ENCODE assay signal across 8 cellular contexts in the genomic region with DNA sequence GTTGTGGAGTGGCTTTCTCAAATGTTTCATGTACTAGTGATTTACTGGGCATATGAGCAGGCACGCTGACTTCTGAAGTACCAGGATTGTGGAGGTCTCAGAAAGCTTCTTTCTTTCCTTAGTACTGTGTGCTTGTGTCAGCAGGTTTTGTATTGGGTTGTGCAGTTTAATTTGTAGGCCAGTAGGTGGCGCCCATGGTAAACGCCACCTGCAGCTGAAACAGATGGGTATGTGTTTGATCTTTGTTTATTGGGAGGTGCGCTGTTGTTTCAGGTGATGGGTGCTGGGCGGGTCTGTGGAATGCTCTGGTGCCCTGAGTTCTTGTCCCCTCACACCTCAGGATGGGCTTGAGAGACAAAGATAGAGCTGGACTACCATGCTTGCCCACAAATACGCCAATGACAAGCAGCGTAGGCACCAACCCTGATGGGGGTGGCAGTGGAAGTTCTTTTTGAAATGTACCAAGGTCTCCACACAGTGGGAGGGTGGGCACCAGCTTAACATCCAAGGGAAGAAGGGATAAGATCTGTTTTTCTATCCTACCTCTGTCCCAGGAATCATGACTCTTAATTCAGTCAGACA.
DNase-seq lines count a peak whose midpoint lies in the region; ATAC-seq, FAIRE-seq and TF ChIP-seq lines count a peak whose summit lies in the region.

No MANE protein-coding gene starts in this region.

- no peak overlapping the region for H3K9ac ChIP-seq in smooth muscle cell (ENCODE audit: low read depth)

- H3K9me3 ChIP-seq in smooth muscle cell (replicated peaks; ENCODE audit: low read depth): no peaks in the 10 kb centered on the region

- TF ChIP-seq POLR2A in H54 (IDR thresholded peaks at IDR 0.05; ENCODE audit: low read depth, low read length): no peak

- FAIRE-seq in H54 (lab: Jason Lieb, UNC): no peak

- no peak overlapping the region; the same call in 1 of the 2 replicates for H3K27ac Mint-ChIP-seq in GM23338

- peak; percentile 91 for ATAC-seq in GM23338

- H2AFZ ChIP-seq in GM23338: no peak overlapping the region
- no peak overlapping the region for H2AFZ ChIP-seq in smooth muscle cell (ENCODE audit: low read depth)

- H3K4me2 ChIP-seq in GM23338 (no peak overlapping the region), smooth muscle cell (no peak overlapping the region)

- H3K79me2 ChIP-seq in GM23338 (replicated peaks; ENCODE audit: insufficient read depth) (no peaks in the 10 kb centered on the region), smooth muscle cell (ENCODE audit: low read depth) (no peaks in the 10 kb centered on the region)

- H3K4me3 Mint-ChIP-seq in GM23338: no peak overlapping the region

- H4K20me1 ChIP-seq in GM23338 (replicated peaks; ENCODE audit: insufficient read depth) (no peaks in the 10 kb centered on the region), smooth muscle cell (ENCODE audit: low read depth) (no peaks in the 10 kb centered on the region)

- H3F3A ChIP-seq in GM23338 (replicated peaks; ENCODE audit: low read depth) (no peaks in the 10 kb centered on the region), smooth muscle cell (ENCODE audit: low read depth) (no peaks in the 10 kb centered on the region)

- no peaks in the 10 kb centered on the region for H3K9me3 Mint-ChIP-seq in GM23338

- H3K9me2 ChIP-seq in GM23338 (ENCODE audit: insufficient read depth): no peaks in the 10 kb centered on the region

- WGBS in smooth muscle cell (ENCODE audit: low lambda C conversion rate): 32% methylated on average over 7 of the region's 7 CpGs

- H3K36me3 ChIP-seq in GM23338 (ENCODE audit: insufficient read depth) (no peaks in the 10 kb centered on the region), smooth muscle cell (ENCODE audit: low read depth) (no peaks in the 10 kb centered on the region)

- TF ChIP-seq CTCF in 22Rv1 (IDR thresholded peaks at IDR 0.05) (peak; percentile 78), GM23338 (conservative IDR thresholded peaks at IDR 0.05; ENCODE audit: low read depth in 2 of 2) (peak; percentile 69 to 76), fibroblast of villous mesenchyme (IDR thresholded peaks at IDR 0.05; ENCODE audit: insufficient read depth, low read depth, low read length) (peak; percentile 50), smooth muscle cell (IDR thresholded peaks at IDR 0.05; ENCODE audit: borderline replicate concordance, insufficient read depth, poor library complexity, severe bottlenecking) (peak; percentile 60)

- H3K27ac ChIP-seq in 22Rv1 (no peak overlapping the region), GM23338 (ENCODE audit: low read depth) (no peak overlapping the region), smooth muscle cell (ENCODE audit: low read depth) (no peak overlapping the region)

- H3K4me1 Mint-ChIP-seq in GM23338: peaks cover 7% of the 10 kb centered on the region; the same call in 1 of the 3 replicates

- H3K4me3 ChIP-seq in GM23338: no peak overlapping the region
- no peak overlapping the region for H3K4me3 ChIP-seq in fibroblast of villous mesenchyme (ENCODE audit: low read depth, low read length)
- H3K4me3 ChIP-seq in smooth muscle cell: no peak overlapping the region

- peaks cover 3% of the 10 kb centered on the region for H3K27me3 Mint-ChIP-seq in GM23338 (ENCODE audit: insufficient read depth, low read depth, poor library complexity)

- H3K27me3 ChIP-seq in GM23338 (ENCODE audit: insufficient read depth) (no peaks in the 10 kb centered on the region), smooth muscle cell (ENCODE audit: low read depth) (no peaks in the 10 kb centered on the region)

- DNase-seq in GM03348 (ENCODE audit: low spot score) (peak; percentile 20), GM23338 (ENCODE audit: low spot score) (peak; percentile 56), LHCN-M2 (ENCODE audit: low read depth) (peak; percentile 10), SK-N-DZ (ENCODE audit: low spot score) (peak; percentile 45), fibroblast of villous mesenchyme (ENCODE audit: low read depth) (peak; percentile 14), smooth muscle cell (lab: John Stamatoyannopoulos, UW; ENCODE audit: unreplicated experiment) (no peak), H54 (ENCODE audit: insufficient read length, low spot score) (no peak)

- H3K36me3 Mint-ChIP-seq in GM23338 (ENCODE audit: low read depth): no peaks in the 10 kb centered on the region

- H3K4me1 ChIP-seq in GM23338 (ENCODE audit: insufficient read depth): no peaks in the 10 kb centered on the region
- no peaks in the 10 kb centered on the region for H3K4me1 ChIP-seq in smooth muscle cell (ENCODE audit: low read depth)

TF ChIP-seq in GM23338, 12 proteins besides CTCF, POLR2A, EP300 and RAD21 (continues in another document):
- TF ChIP-seq CREB1 (CRISPR knock-in tag; IDR thresholded peaks at IDR 0.05; ENCODE audit: low read depth): no peak
- no peak for TF ChIP-seq ZNF114 (CRISPR knock-in tag; IDR thresholded peaks at IDR 0.05)
- TF ChIP-seq, protein P1, sequence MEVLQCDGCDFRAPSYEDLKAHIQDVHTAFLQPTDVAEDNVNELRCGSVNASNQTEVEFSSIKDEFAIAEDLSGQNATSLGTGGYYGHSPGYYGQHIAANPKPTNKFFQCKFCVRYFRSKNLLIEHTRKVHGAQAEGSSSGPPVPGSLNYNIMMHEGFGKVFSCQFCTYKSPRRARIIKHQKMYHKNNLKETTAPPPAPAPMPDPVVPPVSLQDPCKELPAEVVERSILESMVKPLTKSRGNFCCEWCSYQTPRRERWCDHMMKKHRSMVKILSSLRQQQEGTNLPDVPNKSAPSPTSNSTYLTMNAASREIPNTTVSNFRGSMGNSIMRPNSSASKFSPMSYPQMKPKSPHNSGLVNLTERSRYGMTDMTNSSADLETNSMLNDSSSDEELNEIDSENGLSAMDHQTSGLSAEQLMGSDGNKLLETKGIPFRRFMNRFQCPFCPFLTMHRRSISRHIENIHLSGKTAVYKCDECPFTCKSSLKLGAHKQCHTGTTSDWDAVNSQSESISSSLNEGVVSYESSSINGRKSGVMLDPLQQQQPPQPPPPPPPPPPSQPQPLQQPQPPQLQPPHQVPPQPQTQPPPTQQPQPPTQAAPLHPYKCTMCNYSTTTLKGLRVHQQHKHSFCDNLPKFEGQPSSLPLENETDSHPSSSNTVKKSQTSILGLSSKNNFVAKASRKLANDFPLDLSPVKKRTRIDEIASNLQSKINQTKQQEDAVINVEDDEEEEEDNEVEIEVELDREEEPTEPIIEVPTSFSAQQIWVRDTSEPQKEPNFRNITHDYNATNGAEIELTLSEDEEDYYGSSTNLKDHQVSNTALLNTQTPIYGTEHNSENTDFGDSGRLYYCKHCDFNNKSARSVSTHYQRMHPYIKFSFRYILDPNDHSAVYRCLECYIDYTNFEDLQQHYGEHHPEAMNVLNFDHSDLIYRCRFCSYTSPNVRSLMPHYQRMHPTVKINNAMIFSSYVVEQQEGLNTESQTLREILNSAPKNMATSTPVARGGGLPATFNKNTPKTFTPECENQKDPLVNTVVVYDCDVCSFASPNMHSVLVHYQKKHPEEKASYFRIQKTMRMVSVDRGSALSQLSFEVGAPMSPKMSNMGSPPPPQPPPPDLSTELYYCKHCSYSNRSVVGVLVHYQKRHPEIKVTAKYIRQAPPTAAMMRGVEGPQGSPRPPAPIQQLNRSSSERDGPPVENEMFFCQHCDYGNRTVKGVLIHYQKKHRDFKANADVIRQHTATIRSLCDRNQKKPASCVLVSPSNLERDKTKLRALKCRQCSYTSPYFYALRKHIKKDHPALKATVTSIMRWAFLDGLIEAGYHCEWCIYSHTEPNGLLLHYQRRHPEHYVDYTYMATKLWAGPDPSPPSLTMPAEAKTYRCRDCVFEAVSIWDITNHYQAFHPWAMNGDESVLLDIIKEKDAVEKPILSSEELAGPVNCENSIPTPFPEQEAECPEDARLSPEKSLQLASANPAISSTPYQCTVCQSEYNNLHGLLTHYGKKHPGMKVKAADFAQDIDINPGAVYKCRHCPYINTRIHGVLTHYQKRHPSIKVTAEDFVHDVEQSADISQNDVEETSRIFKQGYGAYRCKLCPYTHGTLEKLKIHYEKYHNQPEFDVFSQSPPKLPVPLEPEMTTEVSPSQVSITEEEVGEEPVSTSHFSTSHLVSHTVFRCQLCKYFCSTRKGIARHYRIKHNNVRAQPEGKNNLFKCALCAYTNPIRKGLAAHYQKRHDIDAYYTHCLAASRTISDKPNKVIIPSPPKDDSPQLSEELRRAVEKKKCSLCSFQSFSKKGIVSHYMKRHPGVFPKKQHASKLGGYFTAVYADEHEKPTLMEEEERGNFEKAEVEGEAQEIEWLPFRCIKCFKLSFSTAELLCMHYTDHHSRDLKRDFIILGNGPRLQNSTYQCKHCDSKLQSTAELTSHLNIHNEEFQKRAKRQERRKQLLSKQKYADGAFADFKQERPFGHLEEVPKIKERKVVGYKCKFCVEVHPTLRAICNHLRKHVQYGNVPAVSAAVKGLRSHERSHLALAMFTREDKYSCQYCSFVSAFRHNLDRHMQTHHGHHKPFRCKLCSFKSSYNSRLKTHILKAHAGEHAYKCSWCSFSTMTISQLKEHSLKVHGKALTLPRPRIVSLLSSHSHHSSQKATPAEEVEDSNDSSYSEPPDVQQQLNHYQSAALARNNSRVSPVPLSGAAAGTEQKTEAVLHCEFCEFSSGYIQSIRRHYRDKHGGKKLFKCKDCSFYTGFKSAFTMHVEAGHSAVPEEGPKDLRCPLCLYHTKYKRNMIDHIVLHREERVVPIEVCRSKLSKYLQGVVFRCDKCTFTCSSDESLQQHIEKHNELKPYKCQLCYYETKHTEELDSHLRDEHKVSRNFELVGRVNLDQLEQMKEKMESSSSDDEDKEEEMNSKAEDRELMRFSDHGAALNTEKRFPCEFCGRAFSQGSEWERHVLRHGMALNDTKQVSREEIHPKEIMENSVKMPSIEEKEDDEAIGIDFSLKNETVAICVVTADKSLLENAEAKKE (CRISPR knock-in tag; IDR thresholded peaks at IDR 0.05): no peak
- no peak for TF ChIP-seq EZH2phosphoT487 (IDR thresholded peaks at IDR 0.05; ENCODE audit: unreplicated experiment)
- no peak for TF ChIP-seq ZNF331 (CRISPR knock-in tag; IDR thresholded peaks at IDR 0.05; ENCODE audit: low read depth)

Comparison
In these comparisons a context has a peak if more than half of its experiments do, and no peak if none do; other contexts are left out.
1. DNase-seq: peak in GM03348 (single experiment), GM23338 (single experiment), LHCN-M2 (single experiment), SK-N-DZ (single experiment) and fibroblast of villous mesenchyme (single experiment); none in smooth muscle cell (single experiment) and H54 (single experiment).
2. Peak in every context shown above with its lines, with median percentiles within 50 percentile points of each other: CTCF ChIP-seq.